Comparison of ENCODE assay signal across 28 cellular contexts in the genomic region with DNA sequence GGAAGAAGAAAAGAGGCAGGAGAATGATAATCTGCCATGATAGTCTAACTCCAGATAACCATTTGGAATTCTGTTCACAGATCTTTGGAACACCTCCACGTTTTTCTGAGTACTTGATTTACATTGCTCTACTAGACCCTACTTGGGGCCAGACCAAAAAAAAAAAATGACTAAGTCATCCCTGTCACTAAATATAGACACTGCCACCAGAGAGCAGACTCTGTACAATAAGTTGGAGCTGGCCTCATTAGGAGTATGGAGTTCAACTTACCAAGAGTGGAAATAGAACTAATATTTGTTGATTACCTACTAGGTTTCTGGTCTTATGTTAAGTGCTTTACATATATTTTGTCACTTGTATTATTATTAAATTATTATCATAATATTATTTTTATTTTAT.
"Had no signal": no experiment of that assay in that cellular context is flagged by ENCODE, and none has a peak within 500 bp of the region (broad histone marks: within the 10 kb centered on the region; RNA-seq: fewer than 3 reads in every experiment).

No MANE protein-coding gene starts in this region.

- ATAC-seq: foreskin keratinocyte; gastroesophageal sphincter; heart left ventricle; left cardiac atrium; left lung; naive thymus-derived CD4-positive, alpha-beta T cell; right lobe of liver; stimulated activated naive CD8-positive, alpha-beta T cell treated with anti-CD3 and anti-CD28 coated beads, Interleukin-15, amount 100 ng/mL, for 72 hours; upper lobe of right lung had no signal

- FAIRE-seq: small intestine had no signal

- H3K36me3 Mint-ChIP-seq: naive thymus-derived CD4-positive, alpha-beta T cell; neural progenitor cell had no signal

- H3K4me3 Mint-ChIP-seq: dendritic cell treated with granulocyte-macrophage colony-stimulating factor and Interleukin-4, amounts not matched to agents 40 ng/mL and 50 ng/mL, for 4 days; endodermal cell; naive thymus-derived CD4-positive, alpha-beta T cell; nephron; neural progenitor cell; stimulated activated naive CD8-positive, alpha-beta T cell treated with anti-CD3 and anti-CD28 coated beads, Interleukin-15, amount 100 ng/mL, for 72 hours had no signal

- DNase-seq: effector CD8-positive, alpha-beta T cell; endodermal cell; foreskin keratinocyte; heart left ventricle; left cardiac atrium; left lung; mesenchymal stem cell; midbrain; naive thymus-derived CD4-positive, alpha-beta T cell; right lobe of liver; small intestine; stimulated activated CD4-positive, alpha-beta T cell treated with anti-CD3 and anti-CD28 coated beads, Interleukin-15, amount 100 ng/mL, for 24 hours; stimulated activated CD4-positive, alpha-beta T cell treated with anti-CD3 and anti-CD28 coated beads, Interleukin-2, amount 100 ng/mL, for 48 hours; stimulated activated naive CD4-positive, alpha-beta T cell; stimulated activated naive CD8-positive, alpha-beta T cell treated with anti-CD3 and anti-CD28 coated beads, Interleukin-15, amount 100 ng/mL, for 72 hours; transverse colon; upper lobe of right lung; uterus had no signal

- H3K4me1 Mint-ChIP-seq: endodermal cell, nephron, neural progenitor cell had no signal

- H3K27ac ChIP-seq: epithelial cell of prostate, esophagus muscularis mucosa, foreskin keratinocyte, gastroesophageal sphincter, heart left ventricle, hepatocyte, left lung, neural progenitor cell, parathyroid adenoma, right lobe of liver, suprapubic skin, transverse colon, upper lobe of right lung, uterus had no signal

- H3K27ac Mint-ChIP-seq: dendritic cell treated with granulocyte-macrophage colony-stimulating factor and Interleukin-4, amounts not matched to agents 40 ng/mL and 50 ng/mL, for 4 days; endodermal cell; naive thymus-derived CD4-positive, alpha-beta T cell; nephron; neural progenitor cell; progenitor cell of endocrine pancreas; stimulated activated naive CD8-positive, alpha-beta T cell treated with anti-CD3 and anti-CD28 coated beads, Interleukin-15, amount 100 ng/mL, for 72 hours had no signal

- H3K27me3 ChIP-seq: esophagus muscularis mucosa, gastroesophageal sphincter, hepatocyte, left lung, neural progenitor cell, right lobe of liver, suprapubic skin, transverse colon, upper lobe of right lung, uterus had no signal

- H3K9me3 Mint-ChIP-seq: endodermal cell; naive thymus-derived CD4-positive, alpha-beta T cell; nephron; neural progenitor cell; stimulated activated naive CD8-positive, alpha-beta T cell treated with anti-CD3 and anti-CD28 coated beads, Interleukin-15, amount 100 ng/mL, for 72 hours had no signal

- H3K9me3 ChIP-seq: esophagus muscularis mucosa, gastroesophageal sphincter, heart left ventricle, left lung, right lobe of liver, suprapubic skin, transverse colon, upper lobe of right lung, uterus had no signal

- H3K36me3 ChIP-seq: esophagus muscularis mucosa, gastroesophageal sphincter, heart left ventricle, left lung, neural progenitor cell, right lobe of liver, suprapubic skin, transverse colon, upper lobe of right lung, uterus had no signal

- H3K4me3 ChIP-seq: esophagus muscularis mucosa, gastroesophageal sphincter, heart left ventricle, hepatocyte, left lung, neural progenitor cell, right lobe of liver, suprapubic skin, transverse colon, upper lobe of right lung, uterus had no signal

- H3K9ac ChIP-seq: neural progenitor cell, parathyroid adenoma had no signal

- H2AFZ ChIP-seq: hepatocyte, neural progenitor cell, parathyroid adenoma had no signal

- H3K79me2 ChIP-seq: hepatocyte, parathyroid adenoma had no signal

- H3K4me1 ChIP-seq: esophagus muscularis mucosa, foreskin keratinocyte, gastroesophageal sphincter, heart left ventricle, left lung, neural progenitor cell, parathyroid adenoma, right lobe of liver, suprapubic skin, transverse colon, upper lobe of right lung, uterus had no signal

- H3K4me2 ChIP-seq: hepatocyte, neural progenitor cell had no signal
